In genomic region chrX:30483996-30484395, GRCh38 we compare ENCODE assay signal across 17 cellular contexts.
DNase-seq lines count a peak whose midpoint lies in the region; ATAC-seq and TF ChIP-seq lines count a peak whose summit lies in the region.
"Had no signal": no experiment of that assay in that cellular context is flagged by ENCODE, and none has a peak within 500 bp of the region (broad histone marks: within the 10 kb centered on the region; RNA-seq: fewer than 3 reads in every experiment).

No MANE protein-coding gene starts in this region.

- H3K4me3 Mint-ChIP-seq in memory B cell = no peak overlapping the region
- no peak overlapping the region for H3K4me3 Mint-ChIP-seq in activated naive CD4-positive, alpha-beta T cell treated with anti-CD3 and anti-CD28 coated beads for 36 hours
- H3K4me3 Mint-ChIP-seq: activated CD8-positive, alpha-beta T cell treated with anti-CD3 and anti-CD28 coated beads, Interleukin-2, amount 10 ng/mL, durations not matched to agents 7 days and 5 days; neural crest cell had no signal

- no peaks in the 10 kb centered on the region for H3K9me3 ChIP-seq in WERI-Rb-1 (ENCODE audit: severe bottlenecking)
- H3K9me3 ChIP-seq: gastroesophageal sphincter, transverse colon had no signal

- H3K36me3 Mint-ChIP-seq in memory B cell = no peaks in the 10 kb centered on the region
- no peaks in the 10 kb centered on the region for H3K36me3 Mint-ChIP-seq in activated naive CD4-positive, alpha-beta T cell treated with anti-CD3 and anti-CD28 coated beads for 36 hours (ENCODE audit: low read depth)

- no peak for TF ChIP-seq CTCF in WERI-Rb-1 (IDR thresholded peaks at IDR 0.05; ENCODE audit: low read depth, low read length)

- H3K9me3 Mint-ChIP-seq in memory B cell = no peaks in the 10 kb centered on the region
- no peaks in the 10 kb centered on the region for H3K9me3 Mint-ChIP-seq in activated naive CD4-positive, alpha-beta T cell treated with anti-CD3 and anti-CD28 coated beads for 36 hours

- H3K4me3 ChIP-seq in WERI-Rb-1 (ENCODE audit: low read depth, low read length) = no peak overlapping the region
- H3K4me3 ChIP-seq: BLaER1 treated with 17β-estradiol and CSF1 and Interleukin-3, amounts not matched to agents 10 nM and 100 nM; gastroesophageal sphincter; transverse colon had no signal

- H3K27me3 ChIP-seq in WERI-Rb-1 (ENCODE audit: insufficient read depth, low read depth, severe bottlenecking) = no peaks in the 10 kb centered on the region
- H3K27me3 ChIP-seq: BLaER1 treated with 17β-estradiol and CSF1 and Interleukin-3, amounts not matched to agents 10 nM and 100 nM; gastroesophageal sphincter; transverse colon had no signal

- no peak for DNase-seq in memory B cell (ENCODE audit: low spot score in 2 of 2)
- no peak for DNase-seq in NK-92 treated with Interleukin-12 subunit alpha and Interleukin-12 subunit beta, amount 100 ng/mL, for 24 hours (lab: John Stamatoyannopoulos, UW)
- DNase-seq in WERI-Rb-1 = no peak
- DNase-seq in activated naive CD4-positive, alpha-beta T cell treated with anti-CD3 and anti-CD28 coated beads for 36 hours = no peak
- DNase-seq: activated CD8-positive, alpha-beta T cell treated with anti-CD3 and anti-CD28 coated beads, Interleukin-2, amount 10 ng/mL, durations not matched to agents 7 days and 5 days; anterior cingulate cortex; DMS79; MV-4-11; right cardiac atrium; stimulated activated CD4-positive, alpha-beta T cell treated with anti-CD3 and anti-CD28 coated beads, Interleukin-4, amount 100 ng/mL, for 1 hour; transverse colon had no signal

- H3K4me1 Mint-ChIP-seq in memory B cell = no peaks in the 10 kb centered on the region
- H3K4me1 Mint-ChIP-seq in activated naive CD4-positive, alpha-beta T cell treated with anti-CD3 and anti-CD28 coated beads for 36 hours (ENCODE audit: low read depth) = no peaks in the 10 kb centered on the region
- H3K4me1 Mint-ChIP-seq: neural crest cell had no signal

- intact Hi-C loops in activated naive CD4-positive, alpha-beta T cell treated with anti-CD3 and anti-CD28 coated beads for 36 hours (cut with micrococcal nuclease) = no loop called here

- no peak overlapping the region for H3K27ac ChIP-seq in WERI-Rb-1
- H3K27ac ChIP-seq: BLaER1 treated with 17β-estradiol and CSF1 and Interleukin-3, amounts not matched to agents 10 nM and 100 nM; gastroesophageal sphincter; transverse colon had no signal

- peak overlapping the region; percentile 45 for H3K27ac Mint-ChIP-seq in memory B cell
- H3K27ac Mint-ChIP-seq in activated naive CD4-positive, alpha-beta T cell treated with anti-CD3 and anti-CD28 coated beads for 36 hours = no peak overlapping the region
- H3K27ac Mint-ChIP-seq: activated CD8-positive, alpha-beta T cell treated with anti-CD3 and anti-CD28 coated beads, Interleukin-2, amount 10 ng/mL, durations not matched to agents 7 days and 5 days had no signal

- CTCF ChIA-PET in activated naive CD4-positive, alpha-beta T cell treated with anti-CD3 and anti-CD28 coated beads for 36 hours (lab: Charles Lee) = interaction anchor here (0.5 kb wide), 1 partner anchor 35 kb away, joined by 3 read pairs; no protein-coding TSS in a partner anchor

- no peaks in the 10 kb centered on the region for H3K36me3 ChIP-seq in WERI-Rb-1
- H3K36me3 ChIP-seq: BLaER1 treated with 17β-estradiol and CSF1 and Interleukin-3, amounts not matched to agents 10 nM and 100 nM; gastroesophageal sphincter; transverse colon had no signal

- peak; percentile 56 for ATAC-seq in GM19035 (IDR thresholded peaks at IDR 0.05; ENCODE audit: unreplicated experiment)
- peak; percentile 78 for ATAC-seq in GM21737 (IDR thresholded peaks at IDR 0.05; ENCODE audit: unreplicated experiment)
- ATAC-seq in HG03175 (IDR thresholded peaks at IDR 0.05; ENCODE audit: unreplicated experiment) = peak; percentile 54
- ATAC-seq in memory B cell (ENCODE audit: low read depth) = no peak
- ATAC-seq: activated CD8-positive, alpha-beta T cell treated with anti-CD3 and anti-CD28 coated beads, Interleukin-2, amount 10 ng/mL, durations not matched to agents 7 days and 5 days; gastroesophageal sphincter; right cardiac atrium had no signal

- H3K27me3 Mint-ChIP-seq in memory B cell = no peaks in the 10 kb centered on the region
- H3K27me3 Mint-ChIP-seq in activated naive CD4-positive, alpha-beta T cell treated with anti-CD3 and anti-CD28 coated beads for 36 hours (ENCODE audit: low read depth) = no peaks in the 10 kb centered on the region
